8 cellular contexts compared by ENCODE assay signal in the genomic region with DNA sequence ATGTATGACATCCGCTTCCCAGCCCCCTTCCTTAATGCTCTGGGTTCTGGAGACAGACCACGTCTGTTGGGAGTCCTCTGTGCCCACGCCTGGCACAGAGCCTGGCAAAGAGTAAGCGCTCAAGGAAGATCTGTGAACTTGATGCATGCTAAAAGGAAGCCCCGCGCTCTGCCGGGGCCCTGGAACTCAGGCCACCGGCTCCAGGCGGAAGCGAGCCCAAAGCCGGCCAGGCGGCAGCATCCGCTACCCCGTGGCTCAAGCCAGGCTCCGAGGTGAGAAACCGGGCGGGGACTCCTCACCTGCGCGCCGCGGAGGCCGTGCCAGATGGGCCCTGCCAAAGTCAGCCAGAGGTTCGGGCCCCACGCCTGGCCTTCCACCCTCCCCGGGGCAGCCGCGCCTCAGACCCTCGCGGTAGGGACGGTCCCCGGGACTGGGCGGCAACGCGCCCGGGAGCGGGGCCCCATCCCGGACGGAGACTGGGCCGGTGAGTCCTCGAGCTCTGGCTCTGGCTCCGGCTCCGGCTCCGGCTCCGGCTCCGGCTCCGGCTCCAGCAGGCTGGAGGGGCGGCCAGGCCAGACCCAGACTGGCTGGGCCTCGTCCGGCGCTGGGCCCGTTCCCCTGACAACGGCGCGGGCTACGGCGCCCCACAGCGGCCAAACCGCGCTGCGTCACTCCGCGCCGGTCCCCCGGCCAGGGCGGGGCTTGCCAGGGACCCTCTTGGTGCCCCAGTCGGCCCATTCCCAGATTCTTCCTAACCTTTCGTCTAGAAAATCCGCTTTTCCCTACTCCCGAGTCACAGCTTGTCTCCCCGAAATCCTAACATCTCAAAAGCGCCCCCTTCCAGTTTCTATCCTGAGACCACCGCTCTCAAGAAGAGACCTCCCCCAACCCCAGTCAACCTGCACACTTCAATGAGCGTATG. TPM values are rescaled to one million over a fixed set of nuclear protein-coding genes. Genes with fewer than 3 reads are reported as not detected.
DNase-seq lines count a peak whose midpoint lies in the region; ATAC-seq and TF ChIP-seq lines count a peak whose summit lies in the region.

A gene with protein sequence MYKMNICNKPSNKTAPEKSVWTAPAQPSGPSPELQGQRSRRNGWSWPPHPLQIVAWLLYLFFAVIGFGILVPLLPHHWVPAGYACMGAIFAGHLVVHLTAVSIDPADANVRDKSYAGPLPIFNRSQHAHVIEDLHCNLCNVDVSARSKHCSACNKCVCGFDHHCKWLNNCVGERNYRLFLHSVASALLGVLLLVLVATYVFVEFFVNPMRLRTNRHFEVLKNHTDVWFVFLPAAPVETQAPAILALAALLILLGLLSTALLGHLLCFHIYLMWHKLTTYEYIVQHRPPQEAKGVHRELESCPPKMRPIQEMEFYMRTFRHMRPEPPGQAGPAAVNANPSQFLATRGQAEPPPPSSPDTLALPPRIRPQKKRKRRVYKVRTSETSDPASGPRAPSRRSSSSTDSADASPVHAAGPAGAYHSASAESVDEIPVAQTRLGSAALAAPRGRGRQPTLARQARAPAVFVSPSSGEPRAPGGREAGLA (minus strand): TSS at position 606 of the 922 bp plus-strand sequence. CDS start 8,702 bp downstream, outside the sequence.

- CTCF ChIA-PET in PC-9 (lab: Charles Lee), result no interaction called here

- H3K4me3 ChIP-seq in PC-9 (peak within 1 kb of the TSS; percentile 62), heart left ventricle (peak within 1 kb of the TSS; percentile 44 to 96 (median 86)), ovary (peak within 1 kb of the TSS; percentile 64), aorta (ENCODE audit: low read length in 2 of 2) (peak within 1 kb of the TSS; percentile 29 to 70)

- DNase-seq in NCI-H1436 (lab: John Stamatoyannopoulos, UW) (peak; percentile 50), NCI-H1436 treated with DMSO at 0.1 percent for 48 hours (lab: John Stamatoyannopoulos, UW) (no peak), PC-9 (peak in 1 of 2 experiments; percentile 72), amygdala (lab: John Stamatoyannopoulos, UW) (peak in 43 of 56 donors; percentile 19 to 81 (median 54)), heart left ventricle (peak; percentile 72 to 88 (median 84)), ovary (peak; percentile 74 to 89 (median 81)), aorta (peak; percentile 82 to 93)

- 1 to 2% (median 1%) methylated on average over 37 to 73 of the region's 73 CpGs for WGBS in heart left ventricle, 4 donors
- 0 to 1% (median 1%) methylated on average over 57 to 73 of the region's 73 CpGs for WGBS in ovary, 3 donors
- WGBS in aorta, 2 donors, result 0 to 1% methylated on average over 61 to 73 of the region's 73 CpGs

- H3F3A ChIP-seq in PC-9 (ENCODE audit: insufficient read depth, low read depth), result peaks cover 11% of the 10 kb centered on the region; the same call in 1 of the 2 replicates

- H3K9me3 ChIP-seq in PC-9 (ENCODE audit: insufficient read depth, low read depth) (no peaks in the 10 kb centered on the region), heart left ventricle (no peaks in the 10 kb centered on the region), ovary (no peaks in the 10 kb centered on the region), aorta (ENCODE audit: control insufficient read depth, low read length) (no peaks in the 10 kb centered on the region)

- TF ChIP-seq POLR2A in heart left ventricle (IDR thresholded peaks at IDR 0.05), result peak in 1 of 2 donors; percentile 68
- TF ChIP-seq POLR2A in ovary (IDR thresholded peaks at IDR 0.05), result peak; percentile 42

- H3K9me2 ChIP-seq in PC-9 (ENCODE audit: insufficient read depth), result no peaks in the 10 kb centered on the region

- POLR2A ChIA-PET in PC-9 (lab: Charles Lee; ENCODE audit: unreplicated experiment), result interaction anchor here (0.6 kb wide), 2 partner anchors 132 to 489 kb away, joined by 3 to 11 read pairs; no protein-coding TSS in a partner anchor

- peak; percentile 68 for ATAC-seq in HG03045 (IDR thresholded peaks at IDR 0.05; ENCODE audit: unreplicated experiment)
- peak; percentile 79 to 98 (median 96) for ATAC-seq in heart left ventricle
- peak; percentile 97 for ATAC-seq in aorta (ENCODE audit: low FRiP score)

- H3K4me1 ChIP-seq in PC-9 (replicated peaks; ENCODE audit: insufficient read depth) (peaks cover 8% of the 10 kb centered on the region), heart left ventricle (peaks cover 0 to 28% (median 12%) of the 10 kb centered on the region in 12 donors), ovary (ENCODE audit: insufficient read depth) (peaks cover 9% of the 10 kb centered on the region), aorta (ENCODE audit: control insufficient read depth in 1 of 2, insufficient read depth in 2 of 2, low read length in 2 of 2) (no peaks in the 10 kb centered on the region)

- no peak within 1 kb of the TSS for H3K27ac ChIP-seq in PC-9
- H3K27ac ChIP-seq in heart left ventricle, result peak within 1 kb of the TSS; percentile 35 to 92 (median 82)
- H3K27ac ChIP-seq in ovary, result peak within 1 kb of the TSS; percentile 19 to 87
- peak within 1 kb of the TSS in 1 of 2 donors; percentile 3 for H3K27ac ChIP-seq in aorta (ENCODE audit: low read depth in 1 of 2, low read length in 2 of 2)

- H3K36me3 ChIP-seq in PC-9 (ENCODE audit: low read depth) (no peaks in the 10 kb centered on the region), heart left ventricle (no peaks in the 10 kb centered on the region), ovary (no peaks in the 10 kb centered on the region), aorta (ENCODE audit: control insufficient read depth in 1 of 2, insufficient read depth in 2 of 2, low read length in 1 of 2) (no peaks in the 10 kb centered on the region)

- H4K20me1 ChIP-seq in PC-9 (ENCODE audit: insufficient read depth), result no peaks in the 10 kb centered on the region

- H3K27me3 ChIP-seq in PC-9 (ENCODE audit: insufficient read depth, low read depth) (no peaks in the 10 kb centered on the region), heart left ventricle (no peaks in the 10 kb centered on the region), ovary (no peaks in the 10 kb centered on the region), aorta (ENCODE audit: control insufficient read depth in 1 of 2, insufficient read depth in 2 of 2, low read length in 1 of 2) (no peaks in the 10 kb centered on the region)

- TF ChIP-seq CTCF in PC-9 (conservative IDR thresholded peaks at IDR 0.05), result peak; percentile 76
- peak; percentile 30 to 71 (median 56) for TF ChIP-seq CTCF in heart left ventricle (IDR thresholded peaks at IDR 0.05)
- TF ChIP-seq CTCF in ovary (IDR thresholded peaks at IDR 0.05), result peak; percentile 26 to 75 (median 62)

- no peaks in the 10 kb centered on the region for H3K79me2 ChIP-seq in PC-9 (ENCODE audit: low read depth)

- peak within 1 kb of the TSS; percentile 88 for H2AFZ ChIP-seq in PC-9

- no TSS peak for BruUV-seq in PC-9 (replicated peaks; lab: Mats Ljungman, UMichigan)

- no peak for TF ChIP-seq EP300 in ovary (IDR thresholded peaks at IDR 0.05)

- intact Hi-C loops in PC-9 (cut with micrococcal nuclease; ENCODE audit: unreplicated experiment), result loop anchor here (1.0 kb wide), 1 partner anchor 137 kb away; the partner anchor contains the start of gene PLEKHG4
- intact Hi-C loops in heart left ventricle (cut with DNase I), result loop anchor here in 2 of 10 donors (1.0 to 5.0 kb wide), 3 partner anchors 44 to 154 kb away; no protein-coding TSS in a partner anchor
- intact Hi-C loops in ovary (cut with DNase I), result loop anchor here in 1 of 4 donors (10.0 kb wide), 1 partner anchor 161 kb away; no protein-coding TSS in a partner anchor
- intact Hi-C loops in aorta (cut with DNase I), result no loop called here

- H3K4me2 ChIP-seq in PC-9, result peak within 1 kb of the TSS; percentile 83

RNA-seq across cellular contexts. Expression of the gene that starts here (rescaled TPM):
- total RNA-seq in PC-9 (2021), result 12.8 and 14.9 TPM in 2 replicates
- 10 to 100 TPM in 1 of 9 donors, 1 to 10 TPM in 8; 3.5 to 11.6 (median 5.4) TPM for total RNA-seq in heart left ventricle
- polyA plus RNA-seq in heart left ventricle, result 1 to 10 TPM; 2.7 to 5.1 TPM
- 10 to 100 TPM; 17.3 to 45.5 (median 24.8) TPM for total RNA-seq in ovary
- 10 to 100 TPM in 1 of 2 donors, 1 to 10 TPM in 1; 1.4 to 15.7 TPM for polyA plus RNA-seq in ovary
- total RNA-seq in aorta, result 10 to 100 TPM in 1 of 2 donors, 1 to 10 TPM in 1; 8.4 to 14.8 TPM
- 10 to 100 TPM in 1 of 2 donors, 1 to 10 TPM in 1; 5.3 to 11.3 TPM for polyA plus RNA-seq in aorta
